Comparison of ENCODE assay signal across 8 cellular contexts in the genomic region with DNA sequence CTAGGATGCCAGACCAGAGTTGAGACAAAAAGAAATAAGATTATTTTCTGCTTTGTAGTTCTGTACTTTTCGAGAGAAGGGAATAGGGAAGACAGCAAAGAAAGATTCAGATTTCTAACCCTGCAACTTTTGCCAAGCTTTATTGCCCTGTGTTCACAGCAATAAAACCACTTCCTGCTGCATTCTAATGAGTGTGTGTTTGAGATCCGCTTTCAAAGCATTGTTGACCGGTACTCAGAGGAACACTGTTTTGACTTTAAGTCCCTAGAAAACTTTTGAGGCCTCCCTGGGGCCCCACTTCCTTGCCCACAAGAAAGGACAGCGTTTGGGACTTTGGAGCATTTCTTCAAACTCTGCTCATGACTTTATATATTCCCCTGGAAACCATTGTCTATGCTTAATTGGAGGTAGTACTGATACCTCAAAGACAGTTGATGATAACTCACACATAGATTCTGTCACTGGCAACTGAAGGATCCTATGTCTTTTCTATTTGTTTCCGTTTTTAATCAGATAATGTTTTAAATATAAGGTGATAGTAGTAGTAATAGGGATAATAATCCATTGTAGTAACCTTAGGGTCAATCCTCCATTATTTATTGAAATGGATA. TPM values are rescaled to one million over a fixed set of nuclear protein-coding genes. Genes with fewer than 3 reads are reported as not detected.
DNase-seq lines count a peak whose midpoint lies in the region; TF ChIP-seq lines count a peak whose summit lies in the region.

No MANE protein-coding gene starts in this region.

- H3K36me3 ChIP-seq in endodermal cell (ENCODE audit: control insufficient read depth, insufficient read depth, low read length): no peaks in the 10 kb centered on the region
- H3K36me3 ChIP-seq in skeletal muscle tissue (ENCODE audit: control insufficient read depth in 3 of 3, insufficient read depth in 3 of 3, low read length in 3 of 3): no peaks in the 10 kb centered on the region
- H3K36me3 ChIP-seq in HAP-1 (replicated peaks): no peaks in the 10 kb centered on the region

- TF ChIP-seq CTCF in endodermal cell (conservative IDR thresholded peaks at IDR 0.05): no peak
- TF ChIP-seq CTCF in GM13976 (IDR thresholded peaks at IDR 0.05; ENCODE audit: borderline replicate concordance, control extremely low read depth, extremely low read depth, insufficient read depth, missing control alignments): no peak

- H3K27me3 ChIP-seq in endodermal cell (ENCODE audit: control insufficient read depth, insufficient read depth, low read length, poor library complexity, severe bottlenecking): no peaks in the 10 kb centered on the region
- peaks cover 0 to 7% (median 0%) of the 10 kb centered on the region in 3 donors for H3K27me3 ChIP-seq in skeletal muscle tissue (ENCODE audit: control insufficient read depth in 3 of 3, insufficient read depth in 3 of 3, low read length in 3 of 3)
- peaks cover 4% of the 10 kb centered on the region; the same call in 1 of the 2 replicates for H3K27me3 ChIP-seq in HAP-1 (ENCODE audit: low read depth)

- H3K4me3 Mint-ChIP-seq in activated naive CD4-positive, alpha-beta T cell treated with anti-CD3 and anti-CD28 coated beads for 36 hours: peak overlapping the region; percentile 63
- H3K4me3 Mint-ChIP-seq in endodermal cell: no peak overlapping the region

- H3K27ac ChIP-seq in endodermal cell (ENCODE audit: low read depth, low read length) (peak overlapping the region; percentile 19), skeletal muscle tissue (ENCODE audit: low read depth, low read length) (peak overlapping the region; percentile 57)

- no peaks in the 10 kb centered on the region for H3K36me3 Mint-ChIP-seq in activated naive CD4-positive, alpha-beta T cell treated with anti-CD3 and anti-CD28 coated beads for 36 hours (ENCODE audit: low read depth)
- H3K36me3 Mint-ChIP-seq in endodermal cell (ENCODE audit: low read depth): no peaks in the 10 kb centered on the region

- H3K27ac Mint-ChIP-seq in activated naive CD4-positive, alpha-beta T cell treated with anti-CD3 and anti-CD28 coated beads for 36 hours: peak overlapping the region; percentile 46
- H3K27ac Mint-ChIP-seq in endodermal cell: peak overlapping the region; percentile 25

- WGBS in endodermal cell (ENCODE audit: insufficient coverage in 1 of 2, insufficient read length in 1 of 2), 2 experiments: 60 to 69% methylated on average over 5 of the region's 5 CpGs

- CTCF ChIA-PET in activated naive CD4-positive, alpha-beta T cell treated with anti-CD3 and anti-CD28 coated beads for 36 hours (lab: Charles Lee): interaction anchor here (1.0 to 2.5 kb wide), 2 partner anchors 24 to 189 kb away, joined by 3 to 11 read pairs; no protein-coding TSS in a partner anchor

- H3K9me3 ChIP-seq in endodermal cell (ENCODE audit: control insufficient read depth, low read length) (no peaks in the 10 kb centered on the region), skeletal muscle tissue (ENCODE audit: control insufficient read depth in 3 of 3, low read length in 3 of 3) (no peaks in the 10 kb centered on the region), HAP-1 (no peaks in the 10 kb centered on the region)

- intact Hi-C loops in activated naive CD4-positive, alpha-beta T cell treated with anti-CD3 and anti-CD28 coated beads for 36 hours (cut with micrococcal nuclease): loop anchor here (1.0 to 5.0 kb wide), 4 partner anchors 85 to 189 kb away; no protein-coding TSS in a partner anchor

- H3K4me3 ChIP-seq in endodermal cell (ENCODE audit: low read length) (no peak overlapping the region), skeletal muscle tissue (ENCODE audit: low read length in 3 of 3) (peak overlapping the region in 1 of 3 donors; percentile 9), HAP-1 (no peak overlapping the region)

- H3K4me1 ChIP-seq in endodermal cell (ENCODE audit: control insufficient read depth, insufficient read depth, low read length) (peaks cover 6% of the 10 kb centered on the region), skeletal muscle tissue (ENCODE audit: control insufficient read depth in 3 of 3, insufficient read depth in 3 of 3, low read length in 3 of 3) (no peaks in the 10 kb centered on the region), HAP-1 (no peaks in the 10 kb centered on the region)

- peaks cover 22% of the 10 kb centered on the region for H3K4me1 Mint-ChIP-seq in activated naive CD4-positive, alpha-beta T cell treated with anti-CD3 and anti-CD28 coated beads for 36 hours (ENCODE audit: low read depth)
- H3K4me1 Mint-ChIP-seq in endodermal cell: peaks cover 29% of the 10 kb centered on the region

- no peaks in the 10 kb centered on the region for H3K27me3 Mint-ChIP-seq in activated naive CD4-positive, alpha-beta T cell treated with anti-CD3 and anti-CD28 coated beads for 36 hours (ENCODE audit: low read depth)
- no peaks in the 10 kb centered on the region for H3K27me3 Mint-ChIP-seq in endodermal cell (ENCODE audit: insufficient read depth)

- no peaks in the 10 kb centered on the region for H3K9me3 Mint-ChIP-seq in activated naive CD4-positive, alpha-beta T cell treated with anti-CD3 and anti-CD28 coated beads for 36 hours
- no peaks in the 10 kb centered on the region for H3K9me3 Mint-ChIP-seq in endodermal cell

- in situ Hi-C loops in GM13976 (cut with MboI; ENCODE audit: low sequenced_read_pairs, unreplicated experiment) (no loop called here), HAP-1 (cut with MboI; ENCODE audit: low sequenced_read_pairs) (no loop called here)

- no peak overlapping the region for H3K9ac ChIP-seq in endodermal cell (ENCODE audit: extremely low read depth, low read length, poor library complexity, severe bottlenecking)
- H3K9ac ChIP-seq in skeletal muscle tissue (ENCODE audit: low read depth in 1 of 3, low read length in 3 of 3): peak overlapping the region in 1 of 3 donors; percentile 30

- DNase-seq in activated naive CD4-positive, alpha-beta T cell treated with anti-CD3 and anti-CD28 coated beads for 36 hours: peak; percentile 52
- DNase-seq in activated naive CD4-positive, alpha-beta T cell treated with anti-CD3 and anti-CD28 coated beads, Interleukin-2, amount 50 U/mL, for 16 hours: no peak
- DNase-seq in Kasumi-1 (lab: John Stamatoyannopoulos, UW): peak; percentile 31 to 47
- no peak for DNase-seq in endodermal cell
- no peak for DNase-seq in NCI-H2196 (lab: John Stamatoyannopoulos, UW; ENCODE audit: unreplicated experiment)
- no peak for DNase-seq in GM13976 (ENCODE audit: low spot score)
- no peak for DNase-seq in HAP-1 (ENCODE audit: low spot score in 2 of 2)

RNA-seq across cellular contexts. Expression of a gene that starts 1.3 kb away (rescaled TPM):
- total RNA-seq in activated naive CD4-positive, alpha-beta T cell treated with anti-CD3 and anti-CD28 coated beads for 36 hours: under 1 TPM; 0.45 to 0.57 TPM
- total RNA-seq in endodermal cell: not detected
- polyA plus RNA-seq in endodermal cell (2013, experiment 1 of 2): not detected
- 0.33 TPM for polyA plus RNA-seq in endodermal cell (2013, experiment 2 of 2)
- total RNA-seq in skeletal muscle tissue: 5.2 TPM

RNA-seq across cellular contexts. Expression of a gene that starts 14.2 kb away (rescaled TPM):
- total RNA-seq in activated naive CD4-positive, alpha-beta T cell treated with anti-CD3 and anti-CD28 coated beads for 36 hours: not detected
- total RNA-seq in endodermal cell (not detected), skeletal muscle tissue (not detected)
- polyA plus RNA-seq in endodermal cell (2013, experiment 1 of 2): not detected
- polyA plus RNA-seq in endodermal cell (2013, experiment 2 of 2): not detected

RNA-seq across cellular contexts. Expression of a gene that starts 20.3 kb away (rescaled TPM):
- not detected for total RNA-seq in activated naive CD4-positive, alpha-beta T cell treated with anti-CD3 and anti-CD28 coated beads for 36 hours
- total RNA-seq in endodermal cell (10 to 100 TPM in 1 of 2 donors, 1 to 10 TPM in 1; 9.9 to 10.7 TPM), skeletal muscle tissue (113 TPM)
- 41.2 TPM for polyA plus RNA-seq in endodermal cell (2013, experiment 1 of 2)
- polyA plus RNA-seq in endodermal cell (2013, experiment 2 of 2): 25.8 TPM

RNA-seq across cellular contexts. Expression of a gene that starts 36.7 kb away (rescaled TPM):
- not detected for total RNA-seq in activated naive CD4-positive, alpha-beta T cell treated with anti-CD3 and anti-CD28 coated beads for 36 hours
- total RNA-seq in endodermal cell (not detected), skeletal muscle tissue (not detected)
- polyA plus RNA-seq in endodermal cell (2013, experiment 1 of 2): not detected
- polyA plus RNA-seq in endodermal cell (2013, experiment 2 of 2): not detected

Comparison
In these comparisons a context has a peak if more than half of its experiments do, and no peak if none do; other contexts are left out.
1. DNase-seq: peak in activated naive CD4-positive, alpha-beta T cell treated with anti-CD3 and anti-CD28 coated beads for 36 hours (single experiment) and Kasumi-1 (2 of 2); none in activated naive CD4-positive, alpha-beta T cell treated with anti-CD3 and anti-CD28 coated beads, Interleukin-2, amount 50 U/mL, for 16 hours (single experiment), endodermal cell (single experiment), NCI-H2196 (single experiment), GM13976 (single experiment) and HAP-1 (0 of 2).
2. RNA of a gene that starts 20.3 kb away (total RNA-seq): 113 TPM in skeletal muscle tissue (single experiment) and 9.9 to 10.7 TPM in endodermal cell; not detected in activated naive CD4-positive, alpha-beta T cell treated with anti-CD3 and anti-CD28 coated beads for 36 hours; every median in the first group is over 10 times any median in the second.